Comparison of ENCODE assay signal across 19 cellular contexts in genomic region chr10:122392835-122393234, GRCh38. TPM values are rescaled to one million over a fixed set of nuclear protein-coding genes. Genes with fewer than 3 reads are reported as not detected.
DNase-seq lines count a peak whose midpoint lies in the region; ATAC-seq, FAIRE-seq and TF ChIP-seq lines count a peak whose summit lies in the region.
"Had no signal": no experiment of that assay in that cellular context is flagged by ENCODE, and none has a peak within 500 bp of the region (broad histone marks: within the 10 kb centered on the region; RNA-seq: fewer than 3 reads in every experiment).

No MANE protein-coding gene starts in this region.

- H3K4me1 ChIP-seq in heart left ventricle (peaks cover 0 to 44% (median 26%) of the 10 kb centered on the region in 12 donors), liver (ENCODE audit: control insufficient read depth in 4 of 4, insufficient read depth in 4 of 4, low read length in 3 of 4) (peaks cover 7 to 29% (median 12%) of the 10 kb centered on the region in 4 donors), HepG2 (ENCODE audit: insufficient read depth, low read length) (peaks cover 23% of the 10 kb centered on the region), psoas muscle (peaks cover 56% of the 10 kb centered on the region)

- WGBS in heart left ventricle, 4 donors, result 67 to 77% (median 71%) methylated on average over 2 of the region's 2 CpGs
- WGBS in liver, result 38% methylated on average over 2 of the region's 2 CpGs
- 93% methylated on average over 2 of the region's 2 CpGs for WGBS in HepG2 (ENCODE audit: low lambda C conversion rate)
- WGBS in psoas muscle, 3 donors, result 82 to 90% (median 86%) methylated on average over 2 of the region's 2 CpGs

- POLR2A ChIA-PET in HepG2 (lab: Yijun Ruan, JAX), result no interaction called here

- FAIRE-seq in HepG2 (lab: Jason Lieb, UNC), result no peak
- FAIRE-seq: GM12892, GM18507, H54 had no signal

- TF ChIP-seq POLR2A in heart left ventricle (IDR thresholded peaks at IDR 0.05) (no peak), HepG2 (IDR thresholded peaks at IDR 0.05; ENCODE audit: insufficient read depth in 1 of 2, low read depth in 2 of 2, low read length in 2 of 2) (no peak)

- no peak for ATAC-seq in heart left ventricle
- no peak for ATAC-seq in left cardiac atrium
- no peak for ATAC-seq in HepG2
- ATAC-seq in psoas muscle, result no peak
- ATAC-seq: GM23338 had no signal

- H3K27me3 ChIP-seq in heart left ventricle (no peaks in the 10 kb centered on the region), liver (ENCODE audit: control insufficient read depth in 4 of 4, insufficient read depth in 4 of 4, low read length in 3 of 4) (no peaks in the 10 kb centered on the region), HepG2 (ENCODE audit: control insufficient read depth in 1 of 2, insufficient read depth in 2 of 2, low read length in 2 of 2) (no peaks in the 10 kb centered on the region), psoas muscle (ENCODE audit: insufficient read depth in 3 of 3, low read length in 2 of 3) (no peaks in the 10 kb centered on the region)
- H3K27me3 ChIP-seq: BLaER1 had no signal

- peaks cover 56% of the 10 kb centered on the region for H3K79me2 ChIP-seq in HepG2 (ENCODE audit: insufficient read depth, low read length)

- no TSS peak for BruUV-seq in HepG2 (replicated peaks; lab: Mats Ljungman, UMichigan)

- H3K9me3 ChIP-seq in heart left ventricle, result no peaks in the 10 kb centered on the region
- no peaks in the 10 kb centered on the region for H3K9me3 ChIP-seq in liver (ENCODE audit: control insufficient read depth in 4 of 4, low read length in 3 of 4)
- H3K9me3 ChIP-seq in HepG2 (ENCODE audit: low read length), result no peaks in the 10 kb centered on the region
- H3K9me3 ChIP-seq in psoas muscle, result no peaks in the 10 kb centered on the region
- H3K9me3 ChIP-seq: BLaER1 had no signal

- no peak overlapping the region for H2AFZ ChIP-seq in HepG2 (ENCODE audit: low read length)
- H2AFZ ChIP-seq: GM23338 had no signal

- H3K27ac ChIP-seq in heart left ventricle, result peak overlapping the region in 9 of 12 donors; percentile 19 to 61 (median 45)
- peak overlapping the region; percentile 15 to 69 for H3K27ac ChIP-seq in liver (ENCODE audit: low read depth in 1 of 2, low read length in 2 of 2)
- H3K27ac ChIP-seq in HepG2 (ENCODE audit: extremely low read length, insufficient read depth, low read length), result no peak overlapping the region
- peak overlapping the region; percentile 37 for H3K27ac ChIP-seq in psoas muscle
- H3K27ac ChIP-seq: BLaER1 had no signal

- H3K36me3 ChIP-seq in heart left ventricle, result peaks cover 0 to 52% (median 33%) of the 10 kb centered on the region in 9 donors
- H3K36me3 ChIP-seq in liver (ENCODE audit: control insufficient read depth in 4 of 4, insufficient read depth in 3 of 4, low read depth in 1 of 4, low read length in 3 of 4), result peaks cover 3 to 10% (median 6%) of the 10 kb centered on the region in 4 donors
- peaks cover 3 to 44% of the 10 kb centered on the region in 2 experiments for H3K36me3 ChIP-seq in HepG2 (replicated peaks in 1 of 2; ENCODE audit: control insufficient read depth in 1 of 2, insufficient read depth in 2 of 2, low read length in 2 of 2)
- peaks cover 0 to 46% of the 10 kb centered on the region in 2 donors for H3K36me3 ChIP-seq in psoas muscle (ENCODE audit: insufficient read depth in 1 of 2, low read depth in 1 of 2)

- no peak overlapping the region for H3K4me2 ChIP-seq in HepG2 (ENCODE audit: low read depth, low read length)
- H3K4me2 ChIP-seq: BLaER1, GM23338 had no signal

- CTCF ChIA-PET in HepG2 (lab: Yijun Ruan, JAX; ENCODE audit: low intra/inter-chr PET ratio, low total read pairs), result no interaction called here

- no peak for TF ChIP-seq RAD21 in liver (IDR thresholded peaks at IDR 0.05)
- no peak for TF ChIP-seq RAD21 in HepG2 (CRISPR knock-in tag; IDR thresholded peaks at IDR 0.05)

- in situ Hi-C loops in HepG2 (cut with HindIII; ENCODE audit: extremely low pct_ligation_motif_present, low pct_unique_long_range_greater_than_20kb), result no loop called here

- DNase-seq in heart left ventricle (no peak), left cardiac atrium (no peak), HepG2 (ENCODE audit: low spot score) (no peak), iris pigment epithelial cell (ENCODE audit: low read depth) (peak; percentile 1), psoas muscle (no peak), head of caudate nucleus (no peak), T-helper 2 cell (no peak)
- DNase-seq: 8988T; CD4-positive, alpha-beta memory T cell; DMS153; DMS79; GDM1; HCEC 1CT had no signal

- TF ChIP-seq CTCF in heart left ventricle (IDR thresholded peaks at IDR 0.05) (no peak), liver (IDR thresholded peaks at IDR 0.05; ENCODE audit: low read depth, low read length, missing input control) (no peak), HepG2 (CRISPR knock-in tag; IDR thresholded peaks at IDR 0.05) (no peak), psoas muscle (IDR thresholded peaks at IDR 0.05) (no peak)

- peaks cover 3% of the 10 kb centered on the region; the same call in 1 of the 2 replicates for H4K20me1 ChIP-seq in HepG2 (ENCODE audit: insufficient read depth, low read length)

- TF ChIP-seq EP300 in HepG2 (IDR thresholded peaks at IDR 0.05; ENCODE audit: low read depth in 2 of 2, low read length in 2 of 2) (no peak), HepG2 (CRISPR knock-in tag; IDR thresholded peaks at IDR 0.05; ENCODE audit: borderline replicate concordance) (no peak)

- H3K9ac ChIP-seq in liver (ENCODE audit: low read depth in 1 of 2, low read length in 2 of 2) (peak overlapping the region; percentile 10 to 43), HepG2 (ENCODE audit: insufficient read depth, low read depth, low read length) (no peak overlapping the region)
- H3K9ac ChIP-seq: BLaER1 had no signal

- intact Hi-C loops in heart left ventricle (cut with DNase I) (no loop called here), left cardiac atrium (cut with DNase I) (no loop called here), HepG2 (cut with micrococcal nuclease; ENCODE audit: unreplicated experiment) (loop anchor here (5.0 kb wide), 1 partner anchor 96 kb away; no protein-coding TSS in a partner anchor), psoas muscle (cut with DNase I) (no loop called here), head of caudate nucleus (cut with DNase I) (no loop called here)

- H3K4me3 ChIP-seq in heart left ventricle, result no peak overlapping the region
- H3K4me3 ChIP-seq in liver (ENCODE audit: low read depth in 1 of 3, low read length in 3 of 3), result no peak overlapping the region
- H3K4me3 ChIP-seq in HepG2 (replicated peaks in 1 of 3; ENCODE audit: insufficient read depth in 1 of 3, low read depth in 2 of 3, low read length in 3 of 3), result no peak overlapping the region
- no peak overlapping the region for H3K4me3 ChIP-seq in psoas muscle
- H3K4me3 ChIP-seq: BLaER1, GM23338 had no signal

TF ChIP-seq in liver, 16 proteins besides CTCF, POLR2A, EP300 and RAD21 (continues in another document):
- TF ChIP-seq YY1 (IDR thresholded peaks at IDR 0.05) (no peak), FOXA1 (IDR thresholded peaks at IDR 0.05) (no peak), MAX (IDR thresholded peaks at IDR 0.05) (no peak)

TF ChIP-seq in HepG2, 621 proteins besides CTCF, POLR2A, EP300 and RAD21 (continues in another document):
- TF ChIP-seq NCOR1 (IDR thresholded peaks at IDR 0.05; ENCODE audit: borderline replicate concordance, low read length) (no peak), KDM5B (CRISPR knock-in tag; IDR thresholded peaks at IDR 0.05; ENCODE audit: borderline replicate concordance) (no peak), SMAD9 (CRISPR knock-in tag; IDR thresholded peaks at IDR 0.05) (no peak), ZBTB37 (CRISPR knock-in tag; IDR thresholded peaks at IDR 0.05) (no peak), ZNF274 (CRISPR knock-in tag; IDR thresholded peaks at IDR 0.05) (no peak), ZFP41 (CRISPR knock-in tag; IDR thresholded peaks at IDR 0.05; ENCODE audit: borderline replicate concordance) (no peak)

RNA-seq across cellular contexts. Expression of gene PLEKHA1, which starts 18.3 kb away (rescaled TPM):
- total RNA-seq in heart left ventricle, result 10 to 100 TPM; 32.3 to 70.6 (median 44.7) TPM
- polyA plus RNA-seq in heart left ventricle, result 10 to 100 TPM; 14.1 to 38.5 TPM
- 10 to 100 TPM; 32.1 to 37.8 TPM for total RNA-seq in left cardiac atrium
- total RNA-seq in liver, result 10 to 100 TPM; 15.9 to 24.3 TPM
- polyA plus RNA-seq in liver, result 10 to 100 TPM; 21.5 to 29.2 TPM
- 30.8 and 32.2 TPM in 2 replicates for total RNA-seq in HepG2 (2016; rRNA removed; fragmentation: Illumina TruSeq; extraction: Trizol)
- 30.5 and 35.2 TPM in 2 replicates for total RNA-seq in HepG2 (2016; cell fraction: cytosol; rRNA removed; fragmentation: Illumina TruSeq; extraction: Trizol; ENCODE audit: low read depth)
- total RNA-seq in HepG2 (2016; cell fraction: insoluble cytoplasmic fraction; rRNA removed; fragmentation: Illumina TruSeq; extraction: Trizol), result 31.2 and 31.8 TPM in 2 replicates
- 30.6 and 31.8 TPM in 2 replicates for total RNA-seq in HepG2 (2016; cell fraction: membrane; rRNA removed; fragmentation: Illumina TruSeq; extraction: Trizol)
- 49.0 and 52.5 TPM in 2 replicates for total RNA-seq in HepG2 (2016; cell fraction: nucleus; rRNA removed; fragmentation: Illumina TruSeq; extraction: Trizol)
- polyA plus RNA-seq in HepG2 (2011; rRNA removed), result 48.6 and 53.3 TPM in 2 replicates
- 22.6 and 33.2 TPM in 2 replicates for polyA plus RNA-seq in HepG2 (2011; cell fraction: cytosol; rRNA removed)
- 69.6 and 81.2 TPM in 2 replicates for polyA plus RNA-seq in HepG2 (2011; cell fraction: nucleus; rRNA removed)
- polyA plus RNA-seq in HepG2 (2012), result 47.9 and 50.2 TPM in 2 replicates
- polyA plus RNA-seq in HepG2 (2016; cell fraction: cytosol; fragmentation: Illumina TruSeq; extraction: Trizol; ENCODE audit: low read depth), result 2.8 and 3.5 TPM in 2 replicates
- 26.3 and 29.3 TPM in 2 replicates for polyA plus RNA-seq in HepG2 (2016; cell fraction: insoluble cytoplasmic fraction; fragmentation: Illumina TruSeq; extraction: Trizol; ENCODE audit: low read depth)
- polyA plus RNA-seq in HepG2 (2016; cell fraction: membrane; fragmentation: Illumina TruSeq; extraction: Trizol; ENCODE audit: low read depth), result 8.7 and 10.2 TPM in 2 replicates
- polyA plus RNA-seq in HepG2 (2016; cell fraction: nucleus; fragmentation: Illumina TruSeq; extraction: Trizol; ENCODE audit: insufficient read depth, low read depth), result 65.7 and 69.7 TPM in 2 replicates
- polyA minus RNA-seq in HepG2 (2011; rRNA and poly(A)+ RNA removed; ENCODE audit: low replicate concordance), result 15.3 and 18.9 TPM in 2 replicates
- 28.0 and 35.3 TPM in 2 replicates for polyA minus RNA-seq in HepG2 (2011; cell fraction: cytosol; rRNA and poly(A)+ RNA removed)
- 157 and 207 TPM in 2 replicates for polyA minus RNA-seq in HepG2 (2011; cell fraction: nucleus; rRNA and poly(A)+ RNA removed)
- total RNA-seq in psoas muscle, result 10 to 100 TPM; 41.2 to 64.9 (median 57.4) TPM
- polyA plus RNA-seq in psoas muscle, result 10 to 100 TPM; 29.5 to 75.3 (median 36.2) TPM
